Comparison of ENCODE assay signal across 14 cellular contexts in the genomic region with DNA sequence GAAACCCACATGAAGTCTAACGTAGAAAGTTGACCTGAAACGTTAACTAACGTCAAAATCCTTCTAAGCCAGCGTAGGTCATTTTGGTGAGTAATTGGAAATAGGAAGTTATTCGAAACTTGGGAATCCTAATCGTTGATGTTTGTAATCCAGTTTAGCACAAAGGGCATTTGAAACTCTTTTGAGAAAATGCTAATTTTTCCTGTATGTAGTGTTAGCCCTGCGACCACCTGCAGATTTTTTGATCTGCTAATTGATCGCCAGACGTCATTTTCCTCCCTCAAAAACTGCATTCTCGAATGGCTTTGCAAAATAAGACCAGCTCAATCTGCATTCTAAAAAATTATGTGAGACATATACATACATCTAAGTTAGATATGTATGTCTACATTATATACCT. TPM values are rescaled to one million over a fixed set of nuclear protein-coding genes. Genes with fewer than 3 reads are reported as not detected.
DNase-seq lines count a peak whose midpoint lies in the region; ATAC-seq, FAIRE-seq and TF ChIP-seq lines count a peak whose summit lies in the region.
"Had no signal": no experiment of that assay in that cellular context is flagged by ENCODE, and none has a peak within 500 bp of the region (broad histone marks: within the 10 kb centered on the region; RNA-seq: fewer than 3 reads in every experiment).

No MANE protein-coding gene starts in this region.

- no peak for ATAC-seq in natural killer cell
- no peak for ATAC-seq in HG03139 (IDR thresholded peaks at IDR 0.05; ENCODE audit: unreplicated experiment)
- no peak for ATAC-seq in HG02973 (IDR thresholded peaks at IDR 0.05; ENCODE audit: unreplicated experiment)

- H2BK5ac ChIP-seq in H1 (ENCODE audit: low read depth, low read length) (peak overlapping the region; percentile 90), mesenchymal stem cell (ENCODE audit: low read depth, low read length, poor library complexity, severe bottlenecking) (no peak overlapping the region)

- H4K20me1 ChIP-seq in BLaER1 treated with 17β-estradiol and CSF1 and Interleukin-3, amounts not matched to agents 10 nM and 100 nM = no peaks in the 10 kb centered on the region
- no peaks in the 10 kb centered on the region for H4K20me1 ChIP-seq in MM.1S (ENCODE audit: insufficient read depth, low read length)
- peaks cover 17 to 20% of the 10 kb centered on the region in 2 experiments for H4K20me1 ChIP-seq in H1 (replicated peaks in 1 of 2; ENCODE audit: control insufficient read depth in 1 of 2, insufficient read depth in 2 of 2, low read length in 2 of 2)

- H2BK12ac ChIP-seq in H1 (ENCODE audit: low read depth, low read length) (peak overlapping the region; percentile 51; the same call in 1 of the 2 replicates), mesenchymal stem cell (ENCODE audit: low read length in 2 of 2) (no peak overlapping the region)

- peak overlapping the region; percentile 83 for H4K5ac ChIP-seq in H1 (ENCODE audit: insufficient read length, low read depth, low read length)

- no peak for TF ChIP-seq EP300 in H1 (IDR thresholded peaks at IDR 0.05; ENCODE audit: borderline replicate concordance in 1 of 2, low read depth in 2 of 2, low read length in 2 of 2)

- no peaks in the 10 kb centered on the region for H3K9me3 Mint-ChIP-seq in natural killer cell
- H3K9me3 Mint-ChIP-seq: naive B cell; stimulated activated naive CD8-positive, alpha-beta T cell treated with anti-CD3 and anti-CD28 coated beads, Interleukin-15, amount 100 ng/mL, for 72 hours had no signal

- H3K79me2 ChIP-seq in MM.1S (ENCODE audit: low read length) (no peaks in the 10 kb centered on the region), H1 (ENCODE audit: control insufficient read depth in 1 of 2, insufficient read depth in 2 of 2, low read length in 2 of 2) (peaks cover 44 to 77% of the 10 kb centered on the region in 2 experiments)

- no peaks in the 10 kb centered on the region for H3F3A ChIP-seq in MM.1S (ENCODE audit: insufficient read depth, low read length)

- peaks cover 12 to 20% of the 10 kb centered on the region in 2 donors for H3K4me1 Mint-ChIP-seq in natural killer cell

- H2BK120ac ChIP-seq in H1 (replicated peaks; ENCODE audit: low read depth, low read length) = peak overlapping the region; percentile 95
- H2BK120ac ChIP-seq in mesenchymal stem cell (ENCODE audit: low read depth, low read length) = no peak overlapping the region

- H3K79me1 ChIP-seq in H1 (ENCODE audit: low read depth, low read length) = no peaks in the 10 kb centered on the region; the same call in 1 of the 2 replicates
- no peaks in the 10 kb centered on the region for H3K79me1 ChIP-seq in mesenchymal stem cell (replicated peaks; ENCODE audit: low read length, poor library complexity, severe bottlenecking)

- H4K91ac ChIP-seq in H1 (replicated peaks; ENCODE audit: insufficient read length, low read length) (peak overlapping the region; percentile 58), mesenchymal stem cell (ENCODE audit: low read length) (no peak overlapping the region)

- H3K56ac ChIP-seq in H1 (replicated peaks; ENCODE audit: insufficient read length, low read depth, low read length) = peak overlapping the region; percentile 91

- H2BK20ac ChIP-seq in H1 (ENCODE audit: low read length) = no peak overlapping the region

- H3K27ac Mint-ChIP-seq in natural killer cell = no peak overlapping the region
- H3K27ac Mint-ChIP-seq: naive B cell had no signal

- H3K9me3 ChIP-seq in BLaER1 treated with 17β-estradiol and CSF1 and Interleukin-3, amounts not matched to agents 10 nM and 100 nM (replicated peaks in 1 of 11) = no peaks in the 10 kb centered on the region
- H3K9me3 ChIP-seq in MM.1S (replicated peaks; ENCODE audit: insufficient read depth, low read length) (no peaks in the 10 kb centered on the region), H1 (ENCODE audit: insufficient read depth in 2 of 2, low read depth in 1 of 2, low read length in 1 of 2) (no peaks in the 10 kb centered on the region), mesenchymal stem cell (ENCODE audit: control insufficient read depth, low read length) (no peaks in the 10 kb centered on the region)
- H3K9me3 ChIP-seq: left lung, SJSA1 had no signal

- H3K4ac ChIP-seq in H1 (replicated peaks; ENCODE audit: insufficient read length, low read depth, low read length) (peak overlapping the region; percentile 74), mesenchymal stem cell (ENCODE audit: low read depth in 1 of 2, low read length in 2 of 2) (no peak overlapping the region)

- peaks cover 0 to 12% (median 0%) of the 10 kb centered on the region in 11 experiments; a peak in 1 of 22 replicates for H3K27me3 ChIP-seq in BLaER1 treated with 17β-estradiol and CSF1 and Interleukin-3, amounts not matched to agents 10 nM and 100 nM
- H3K27me3 ChIP-seq in MM.1S (replicated peaks; ENCODE audit: insufficient read depth, low read length) = no peaks in the 10 kb centered on the region
- no peaks in the 10 kb centered on the region for H3K27me3 ChIP-seq in H1 (replicated peaks in 1 of 4; ENCODE audit: control insufficient read depth in 3 of 4, extremely low read depth in 1 of 4, insufficient read depth in 3 of 4, low read length in 3 of 4)
- H3K27me3 ChIP-seq in mesenchymal stem cell (ENCODE audit: control insufficient read depth in 1 of 2, insufficient read depth in 1 of 2, low read length in 2 of 2) = peaks cover 34 to 45% of the 10 kb centered on the region in 2 experiments
- H3K27me3 ChIP-seq: SJSA1 had no signal

- CTCF ChIA-PET in H1 (lab: Charles Lee; ENCODE audit: partially characterized antibody) = interaction anchor here (0.6 to 2.5 kb wide), 31 partner anchors 11 to 310 kb away, joined by 3 to 12 read pairs (median 4); no protein-coding TSS in a partner anchor

- no peak overlapping the region for H2BK15ac ChIP-seq in H1 (ENCODE audit: low read length)
- no peak overlapping the region for H2BK15ac ChIP-seq in mesenchymal stem cell (ENCODE audit: low read depth, poor library complexity, severe bottlenecking)

- no peak for TF ChIP-seq RAD21 in H1 (IDR thresholded peaks at IDR 0.05 in 1 of 2, conservative IDR thresholded peaks at IDR 0.05 in 1 of 2; ENCODE audit: low read depth in 2 of 2, low read length in 2 of 2)

- peak overlapping the region in 2 of 11 experiments; percentile 7 to 36; a peak in 2 of 22 replicates for H3K27ac ChIP-seq in BLaER1 treated with 17β-estradiol and CSF1 and Interleukin-3, amounts not matched to agents 10 nM and 100 nM
- H3K27ac ChIP-seq in MM.1S (ENCODE audit: low read length) (no peak overlapping the region), H1 (ENCODE audit: low read depth, low read length) (peak overlapping the region; percentile 64; the same call in 1 of the 2 replicates), mesenchymal stem cell (ENCODE audit: low read length, poor library complexity, severe bottlenecking) (no peak overlapping the region)
- H3K27ac ChIP-seq: left lung, SJSA1 had no signal

- POLR2A ChIA-PET in H1 (lab: Charles Lee; ENCODE audit: partially characterized antibody) = interaction anchor here (0.7 to 2.5 kb wide), 25 partner anchors 10 to 841 kb away, joined by 3 to 24 read pairs (median 5); a partner anchor contains a TSS

- H3K23ac ChIP-seq in H1 (ENCODE audit: insufficient read length) (no peak overlapping the region), mesenchymal stem cell (ENCODE audit: low read length in 2 of 2) (no peak overlapping the region)

- H3K36me3 ChIP-seq in BLaER1 treated with 17β-estradiol and CSF1 and Interleukin-3, amounts not matched to agents 10 nM and 100 nM = no peaks in the 10 kb centered on the region
- H3K36me3 ChIP-seq in MM.1S (replicated peaks; ENCODE audit: insufficient read depth, low read length) (no peaks in the 10 kb centered on the region), H1 (ENCODE audit: control insufficient read depth in 2 of 4, insufficient read depth in 4 of 4, low read length in 3 of 4) (peaks cover 0 to 30% (median under 1%) of the 10 kb centered on the region in 4 experiments; a peak in 2 of 8 replicates), mesenchymal stem cell (ENCODE audit: control insufficient read depth in 1 of 2, insufficient read depth in 2 of 2, low read depth in 1 of 2, low read length in 2 of 2) (no peaks in the 10 kb centered on the region)
- H3K36me3 ChIP-seq: left lung, SJSA1 had no signal

- no peak for TF ChIP-seq CTCF in MM.1S (IDR thresholded peaks at IDR 0.05; ENCODE audit: low read length)
- TF ChIP-seq CTCF in H1 (IDR thresholded peaks at IDR 0.05; ENCODE audit: control extremely low read depth in 1 of 3, insufficient read depth in 1 of 3, low read depth in 1 of 3, low read length in 3 of 3) = no peak
- no peak for TF ChIP-seq CTCF in natural killer cell (IDR thresholded peaks at IDR 0.05)

- no peaks in the 10 kb centered on the region for H3K36me3 Mint-ChIP-seq in natural killer cell
- H3K36me3 Mint-ChIP-seq: naive B cell had no signal

- H2AK5ac ChIP-seq in H1 (ENCODE audit: low read depth, low read length) (peak overlapping the region; percentile 34; the same call in 1 of the 2 replicates), mesenchymal stem cell (ENCODE audit: low read length, severe bottlenecking) (no peak overlapping the region)

- H3K27me3 Mint-ChIP-seq in natural killer cell (ENCODE audit: low read depth in 2 of 2) = peaks cover 0 to 29% of the 10 kb centered on the region in 2 donors

- H3K9me2 ChIP-seq in MM.1S (replicated peaks; ENCODE audit: insufficient read depth, low read length) = no peaks in the 10 kb centered on the region

- no peak for DNase-seq in MM.1S
- no peak for DNase-seq in H1 (ENCODE audit: low read depth in 1 of 2, low spot score in 2 of 2)
- no peak for DNase-seq in natural killer cell
- DNase-seq in mesenchymal stem cell = no peak
- DNase-seq in activated T-cell treated with anti-CD3 and anti-CD28 coated beads, Interleukin-2, amount 50 U/mL, for 1 hour = no peak
- DNase-seq: GF-D8 had no signal

- H3K14ac ChIP-seq in H1 (ENCODE audit: insufficient read length) (no peak overlapping the region), mesenchymal stem cell (ENCODE audit: low read length in 2 of 2) (no peak overlapping the region)

- no peak for TF ChIP-seq POLR2A in H1 (IDR thresholded peaks at IDR 0.05; ENCODE audit: control extremely low read depth in 1 of 2, low read depth in 2 of 2, low read length in 2 of 2)

- peak overlapping the region in 9 of 10 experiments; percentile 68 to 82 (median 74); a peak in 15 of 20 replicates for H3K4me3 ChIP-seq in BLaER1 treated with 17β-estradiol and CSF1 and Interleukin-3, amounts not matched to agents 10 nM and 100 nM
- H3K4me3 ChIP-seq in MM.1S (ENCODE audit: low read length) (no peak overlapping the region), H1 (ENCODE audit: extremely low read depth in 1 of 4, insufficient read depth in 2 of 4, low read depth in 3 of 4, low read length in 4 of 4) (peak overlapping the region; percentile 90 to 99 (median 94)), mesenchymal stem cell (ENCODE audit: insufficient read depth in 1 of 2, low read depth in 1 of 2, low read length in 2 of 2) (peak overlapping the region in 1 of 2 experiments; percentile 82)

- intact Hi-C loops in natural killer cell (cut with micrococcal nuclease) = no loop called here

- H3K18ac ChIP-seq in H1 (ENCODE audit: extremely low read depth, low read length) (peak overlapping the region; percentile 95), mesenchymal stem cell (ENCODE audit: low read depth in 1 of 2, low read length in 2 of 2) (no peak overlapping the region)

- WGBS in H1 (ENCODE audit: extremely low coverage in 1 of 2, insufficient coverage in 1 of 2, insufficient read length in 1 of 2, insufficient replicate concordance in 2 of 2, low coverage in 1 of 2, low lambda C conversion rate in 2 of 2, missing lambda C conversion rate in 1 of 2), 2 experiments = 2% methylated on average over 10 of the region's 10 CpGs; no CpG with 5 or more reads in 1 of the 2 experiments
- 25% methylated on average over 9 of the region's 10 CpGs for WGBS in mesenchymal stem cell

- peak overlapping the region; percentile 82 to 99 (median 95) for H3K4me2 ChIP-seq in BLaER1 treated with 17β-estradiol and CSF1 and Interleukin-3, amounts not matched to agents 10 nM and 100 nM
- H3K4me2 ChIP-seq in MM.1S (ENCODE audit: low read depth, low read length) (peak overlapping the region; percentile 98; the same call in 1 of the 2 replicates), H1 (ENCODE audit: insufficient read depth in 1 of 2, low read depth in 2 of 2, low read length in 2 of 2) (peak overlapping the region; percentile 71 to 99), mesenchymal stem cell (ENCODE audit: low read length, poor library complexity, severe bottlenecking) (no peak overlapping the region)

- H4K8ac ChIP-seq in H1 (ENCODE audit: extremely low read depth, insufficient read depth, low read length) (no peak overlapping the region), mesenchymal stem cell (ENCODE audit: low read length) (no peak overlapping the region)

- peak overlapping the region; percentile 87 for H3K4me3 Mint-ChIP-seq in natural killer cell

- peaks cover 11 to 48% (median 28%) of the 10 kb centered on the region in 10 experiments for H3K4me1 ChIP-seq in BLaER1 treated with 17β-estradiol and CSF1 and Interleukin-3, amounts not matched to agents 10 nM and 100 nM
- no peaks in the 10 kb centered on the region for H3K4me1 ChIP-seq in MM.1S (ENCODE audit: low read length)
- H3K4me1 ChIP-seq in H1 (replicated peaks in 1 of 4; ENCODE audit: control insufficient read depth in 3 of 4, insufficient read depth in 4 of 4, low read length in 3 of 4) = peaks cover 5 to 20% (median 15%) of the 10 kb centered on the region in 4 experiments
- peaks cover 24% of the 10 kb centered on the region for H3K4me1 ChIP-seq in mesenchymal stem cell (ENCODE audit: control insufficient read depth, insufficient read depth, low read depth, low read length)

- peaks cover 10% of the 10 kb centered on the region for H3K23me2 ChIP-seq in H1 (ENCODE audit: low read depth, low read length)

- H3K9ac ChIP-seq in BLaER1 treated with 17β-estradiol and CSF1 and Interleukin-3, amounts not matched to agents 10 nM and 100 nM = peak overlapping the region in 1 of 11 experiments; percentile 94; a peak in 1 of 22 replicates
- H3K9ac ChIP-seq in MM.1S (ENCODE audit: low read length) (no peak overlapping the region), H1 (replicated peaks in 1 of 4; ENCODE audit: extremely low read depth in 1 of 4, low read depth in 3 of 4, low read length in 3 of 4) (peak overlapping the region; percentile 75 to 97 (median 87); a peak in 6 of 7 replicates), mesenchymal stem cell (ENCODE audit: low read length) (no peak overlapping the region)

- no peak overlapping the region for H2AFZ ChIP-seq in MM.1S (ENCODE audit: low read length)
- no peak overlapping the region for H2AFZ ChIP-seq in H1 (ENCODE audit: low read length)
- H2AFZ ChIP-seq in mesenchymal stem cell (ENCODE audit: low read depth, low read length) = no peak overlapping the region

- FAIRE-seq in H1 (lab: Jason Lieb, UNC) = peak; percentile 65
- FAIRE-seq: GM12892 had no signal

RNA-seq across cellular contexts. Expression of a gene that starts 2.7 kb away (rescaled TPM):
- total RNA-seq in H1 (2021; fragmentation: NEBNext Ultra II Directional; extraction: Animal tissue kit (Norgen Biotek cat#: 25700)) = 231 and 235 TPM in 2 replicates
- polyA plus RNA-seq in H1 (2011; rRNA removed) = 108 and 112 TPM in 2 replicates
- polyA plus RNA-seq in H1 (2011; cell fraction: cytosol; rRNA removed) = 112 TPM
- 154 TPM for polyA plus RNA-seq in H1 (2011; cell fraction: nucleus; rRNA removed)
- polyA plus RNA-seq in H1 (2012, experiment 1 of 2) = 110 to 133 TPM (median 122 TPM) in 4 replicates
- polyA plus RNA-seq in H1 (2012, experiment 2 of 2) = 27.8 TPM
- polyA plus RNA-seq in H1 (2013, experiment 1 of 2) = 105 TPM
- 96.6 TPM for polyA plus RNA-seq in H1 (2013, experiment 2 of 2)
- polyA minus RNA-seq in H1 (2011; rRNA and poly(A)+ RNA removed) = 306 and 384 TPM in 2 replicates
- 215 TPM for polyA minus RNA-seq in H1 (2011; cell fraction: cytosol; rRNA and poly(A)+ RNA removed)
- 147 TPM for polyA minus RNA-seq in H1 (2011; cell fraction: nucleus; rRNA and poly(A)+ RNA removed)
- total RNA-seq in natural killer cell = 1 to 10 TPM in 1 of 3 donors, under 1 TPM in 2; 0.33 to 2.9 (median 0.42) TPM
- 3.1 TPM for polyA plus RNA-seq in mesenchymal stem cell (2013, experiment 1 of 2)
- polyA plus RNA-seq in mesenchymal stem cell (2013, experiment 2 of 2) = 3.9 TPM

RNA-seq across cellular contexts. Expression of a gene that starts 31.4 kb away (rescaled TPM):
- 6.4 and 7.7 TPM in 2 replicates for total RNA-seq in H1 (2021; fragmentation: NEBNext Ultra II Directional; extraction: Animal tissue kit (Norgen Biotek cat#: 25700))
- polyA plus RNA-seq in H1 (2011; rRNA removed) = 4.6 and 5.0 TPM in 2 replicates
- polyA plus RNA-seq in H1 (2011; cell fraction: cytosol; rRNA removed) = 4.6 TPM
- 6.1 TPM for polyA plus RNA-seq in H1 (2011; cell fraction: nucleus; rRNA removed)
- 5.0 to 6.7 TPM (median 5.6 TPM) in 4 replicates for polyA plus RNA-seq in H1 (2012, experiment 1 of 2)
- polyA plus RNA-seq in H1 (2012, experiment 2 of 2) = 0.60 TPM
- polyA plus RNA-seq in H1 (2013, experiment 1 of 2) = 4.0 TPM
- polyA plus RNA-seq in H1 (2013, experiment 2 of 2) = 4.1 TPM
- polyA minus RNA-seq in H1 (2011; rRNA and poly(A)+ RNA removed) = 14.9 and 20.6 TPM in 2 replicates
- polyA minus RNA-seq in H1 (2011; cell fraction: cytosol; rRNA and poly(A)+ RNA removed) = 7.3 TPM
- polyA minus RNA-seq in H1 (2011; cell fraction: nucleus; rRNA and poly(A)+ RNA removed) = 8.1 TPM
- 10 to 100 TPM in 1 of 3 donors, 1 to 10 TPM in 2; 1.4 to 46.8 (median 1.9) TPM for total RNA-seq in natural killer cell
- polyA plus RNA-seq in mesenchymal stem cell (2013, experiment 1 of 2) = 17.9 TPM
- 17.4 TPM for polyA plus RNA-seq in mesenchymal stem cell (2013, experiment 2 of 2)

Comparison
In these comparisons a context has a peak if more than half of its experiments do, and no peak if none do; other contexts are left out.
1. H3K9ac ChIP-seq: peak in H1 (4 of 4); none in MM.1S (single experiment) and mesenchymal stem cell (single experiment).
2. RNA of a gene that starts 2.7 kb away (total RNA-seq): 231 to 235 TPM in H1; 0.33 to 2.9 TPM in natural killer cell; every median in the first group is over 10 times any median in the second.